8 cellular contexts compared by ENCODE assay signal in genomic region chr12:56042430-56043203, GRCh38. TPM values are rescaled to one million over a fixed set of nuclear protein-coding genes. Genes with fewer than 3 reads are reported as not detected.
DNase-seq lines count a peak whose midpoint lies in the region; ATAC-seq, FAIRE-seq and TF ChIP-seq lines count a peak whose summit lies in the region.

No MANE protein-coding gene starts in this region.

- H3K4me3 ChIP-seq in Caco-2 (ENCODE audit: low read depth, low read length) (peak overlapping the region; percentile 79), PC-9 (peak overlapping the region; percentile 73), endothelial cell of umbilical vein (replicated peaks in 1 of 3; ENCODE audit: insufficient read depth in 1 of 3, low read depth in 1 of 3, low read length in 3 of 3) (peak overlapping the region; percentile 84 to 100 (median 87))

- H4K20me1 ChIP-seq in PC-9 (ENCODE audit: insufficient read depth) (peaks cover 13% of the 10 kb centered on the region; the same call in 1 of the 2 replicates), endothelial cell of umbilical vein (replicated peaks; ENCODE audit: control insufficient read depth, extremely low read depth, insufficient read depth, low read length) (peaks cover 3% of the 10 kb centered on the region)

- TF ChIP-seq CTCF in Caco-2 (IDR thresholded peaks at IDR 0.05; ENCODE audit: insufficient read depth in 1 of 2, low read depth in 1 of 2, low read length in 1 of 2, severe bottlenecking in 1 of 2, unreplicated experiment in 1 of 2) (no peak), PC-9 (conservative IDR thresholded peaks at IDR 0.05) (no peak), endothelial cell of umbilical vein (IDR thresholded peaks at IDR 0.05; ENCODE audit: extremely low read depth in 1 of 2, insufficient read depth in 1 of 2, low read depth in 1 of 2, low read length in 2 of 2) (no peak), osteocyte (IDR thresholded peaks at IDR 0.05) (no peak)

- H3K27me3 Mint-ChIP-seq in Caco-2 (ENCODE audit: insufficient read depth, unreplicated experiment), result no peaks in the 10 kb centered on the region
- no peaks in the 10 kb centered on the region for H3K27me3 Mint-ChIP-seq in osteocyte (ENCODE audit: unreplicated experiment)

- H3K36me3 Mint-ChIP-seq in Caco-2 (ENCODE audit: insufficient read depth, unreplicated experiment) (peaks cover 56% of the 10 kb centered on the region), osteocyte (ENCODE audit: unreplicated experiment) (peaks cover 14% of the 10 kb centered on the region)

- no peaks in the 10 kb centered on the region for H3K27me3 ChIP-seq in Caco-2 (replicated peaks; ENCODE audit: control insufficient read depth, insufficient read depth, low read length)
- H3K27me3 ChIP-seq in PC-9 (ENCODE audit: insufficient read depth, low read depth), result no peaks in the 10 kb centered on the region
- H3K27me3 ChIP-seq in endothelial cell of umbilical vein (ENCODE audit: control insufficient read depth in 2 of 2, insufficient read depth in 2 of 2, low read length in 2 of 2), result no peaks in the 10 kb centered on the region

- TF ChIP-seq POLR2A in endothelial cell of umbilical vein (IDR thresholded peaks at IDR 0.05; ENCODE audit: low read depth, low read length), result no peak

- ATAC-seq in HG02642 (IDR thresholded peaks at IDR 0.05; ENCODE audit: poor library complexity, unreplicated experiment), result no peak
- ATAC-seq in GM19397 (IDR thresholded peaks at IDR 0.05; ENCODE audit: unreplicated experiment), result no peak

- BruUV-seq in Caco-2 (replicated peaks; lab: Mats Ljungman, UMichigan), result TSS peak; percentile 85
- TSS peak; percentile 73 for BruUV-seq in PC-9 (replicated peaks; lab: Mats Ljungman, UMichigan)
- TSS peak; percentile 73 for BruUV-seq in endothelial cell of umbilical vein (replicated peaks; lab: Mats Ljungman, UMichigan)

- H3K27ac ChIP-seq in PC-9, result peak overlapping the region; percentile 68
- H3K27ac ChIP-seq in endothelial cell of umbilical vein (ENCODE audit: insufficient read depth, low read depth, low read length), result peak overlapping the region; percentile 95

- peak overlapping the region; percentile 100 for H3K4me2 ChIP-seq in PC-9
- H3K4me2 ChIP-seq in endothelial cell of umbilical vein (ENCODE audit: insufficient read depth, low read length), result peak overlapping the region; percentile 95

- dilution Hi-C loops in endothelial cell of umbilical vein (cut with MboI; ENCODE audit: extremely low pct_ligation_motif_present, low sequenced_read_pairs), result no loop called here

- H3K4me3 Mint-ChIP-seq in Caco-2 (ENCODE audit: unreplicated experiment) (peak overlapping the region; percentile 94), osteocyte (ENCODE audit: unreplicated experiment) (peak overlapping the region; percentile 97)

- H3K4me1 Mint-ChIP-seq in Caco-2 (ENCODE audit: low read depth, unreplicated experiment) (peaks cover 17% of the 10 kb centered on the region), osteocyte (ENCODE audit: unreplicated experiment) (peaks cover 26% of the 10 kb centered on the region)

- FAIRE-seq in endothelial cell of umbilical vein (lab: Jason Lieb, UNC), result no peak

- H3K27ac Mint-ChIP-seq in Caco-2 (ENCODE audit: unreplicated experiment) (peak overlapping the region; percentile 97), osteocyte (ENCODE audit: unreplicated experiment) (peak overlapping the region; percentile 98)

- intact Hi-C loops in Caco-2 (cut with micrococcal nuclease; ENCODE audit: unreplicated experiment) (loop anchor here (1.0 to 5.0 kb wide), 2 partner anchors 62 to 220 kb away; partner anchors contain the start of gene PA2G4), PC-9 (cut with micrococcal nuclease; ENCODE audit: unreplicated experiment) (loop anchor here (5.0 to 10.0 kb wide), 4 partner anchors 88 to 225 kb away; partner anchors contain the start of genes NABP2, ORMDL2, RNF41 and SARNP), endothelial cell of umbilical vein (cut with micrococcal nuclease) (loop anchor here (1.0 to 5.0 kb wide), 3 partner anchors 37 to 147 kb away; partner anchors contain the start of genes DGKA and SMARCC2)

- peak overlapping the region; percentile 97 for H3K9ac ChIP-seq in endothelial cell of umbilical vein (replicated peaks; ENCODE audit: extremely low read depth, insufficient read depth, low read length)

- H2AFZ ChIP-seq in PC-9 (peak overlapping the region; percentile 97), endothelial cell of umbilical vein (ENCODE audit: low read depth, low read length) (no peak overlapping the region)

- H3F3A ChIP-seq in PC-9 (ENCODE audit: insufficient read depth, low read depth), result peaks cover 61% of the 10 kb centered on the region

- H3K36me3 ChIP-seq in Caco-2 (ENCODE audit: control insufficient read depth, insufficient read depth, low read length), result peaks cover 2% of the 10 kb centered on the region; the same call in 1 of the 2 replicates
- peaks cover 25% of the 10 kb centered on the region for H3K36me3 ChIP-seq in PC-9 (ENCODE audit: low read depth)
- H3K36me3 ChIP-seq in endothelial cell of umbilical vein (ENCODE audit: control insufficient read depth in 2 of 2, extremely low read depth in 1 of 2, insufficient read depth in 2 of 2, low read length in 2 of 2), result peaks cover 8 to 14% of the 10 kb centered on the region in 2 experiments

- CTCF ChIA-PET in Caco-2 (lab: Charles Lee), result no interaction called here
- CTCF ChIA-PET in PC-9 (lab: Charles Lee), result no interaction called here
- CTCF ChIA-PET in endothelial cell of umbilical vein (lab: Charles Lee), result no interaction called here

- no peaks in the 10 kb centered on the region for H3K9me1 ChIP-seq in endothelial cell of umbilical vein (replicated peaks; ENCODE audit: control insufficient read depth, extremely low read depth, insufficient read depth, low read length)

- POLR2A ChIA-PET in Caco-2 (lab: Charles Lee) (no interaction called here), PC-9 (lab: Charles Lee; ENCODE audit: unreplicated experiment) (no interaction called here), endothelial cell of umbilical vein (lab: Charles Lee) (no interaction called here)

- H3K79me2 ChIP-seq in PC-9 (ENCODE audit: low read depth) (peaks cover 26% of the 10 kb centered on the region), endothelial cell of umbilical vein (ENCODE audit: control insufficient read depth, insufficient read depth, low read length) (peaks cover 20% of the 10 kb centered on the region)

- H3K9me3 Mint-ChIP-seq in Caco-2 (ENCODE audit: unreplicated experiment), result no peaks in the 10 kb centered on the region
- H3K9me3 Mint-ChIP-seq in osteocyte (ENCODE audit: unreplicated experiment), result no peaks in the 10 kb centered on the region

- no peak for DNase-seq in Caco-2
- DNase-seq in PC-9, result no peak
- no peak for DNase-seq in endothelial cell of umbilical vein (ENCODE audit: low read depth, low spot score)
- DNase-seq in osteocyte (ENCODE audit: extremely low spot score, unreplicated experiment), result no peak
- DNase-seq in NCI-H187 (lab: John Stamatoyannopoulos, UW), result no peak
- DNase-seq in mucosa of gallbladder (ENCODE audit: low spot score), result no peak

- no peaks in the 10 kb centered on the region for H3K9me2 ChIP-seq in PC-9 (ENCODE audit: insufficient read depth)

- H3K9me3 ChIP-seq in Caco-2 (no peaks in the 10 kb centered on the region), PC-9 (ENCODE audit: insufficient read depth, low read depth) (no peaks in the 10 kb centered on the region), endothelial cell of umbilical vein (replicated peaks; ENCODE audit: control insufficient read depth, insufficient read depth, low read length) (no peaks in the 10 kb centered on the region)

- H3K4me1 ChIP-seq in Caco-2 (peaks cover 10% of the 10 kb centered on the region), PC-9 (replicated peaks; ENCODE audit: insufficient read depth) (peaks cover 24% of the 10 kb centered on the region), endothelial cell of umbilical vein (ENCODE audit: control insufficient read depth, extremely low read depth, insufficient read depth, low read length) (peaks cover 17% of the 10 kb centered on the region)

RNA-seq across cellular contexts. Expression of gene RPS26, which starts 0.9 kb away (rescaled TPM):
- total RNA-seq in Caco-2 (2022) (50.2 and 60.4 TPM in 2 replicates), PC-9 (2021) (25.2 and 43.3 TPM in 2 replicates), endothelial cell of umbilical vein (57.3 and 66.7 TPM in 2 replicates), osteocyte (25.0 and 25.3 TPM in 2 replicates), mucosa of gallbladder (34.0 TPM)
- 1,837 and 1,847 TPM in 2 replicates for polyA plus RNA-seq in endothelial cell of umbilical vein
- polyA plus RNA-seq in endothelial cell of umbilical vein (2011; cell fraction: cytosol; rRNA removed), result 1,751 and 2,627 TPM in 2 replicates
- 390 and 594 TPM in 2 replicates for polyA plus RNA-seq in endothelial cell of umbilical vein (2011; cell fraction: nucleus; rRNA removed)
- polyA plus RNA-seq in endothelial cell of umbilical vein (2012), result 778 and 788 TPM in 2 replicates
- polyA minus RNA-seq in endothelial cell of umbilical vein, result 297 and 333 TPM in 2 replicates
- 228 TPM for polyA minus RNA-seq in endothelial cell of umbilical vein (2011; cell fraction: cytosol; rRNA and poly(A)+ RNA removed)
- polyA minus RNA-seq in endothelial cell of umbilical vein (2011; cell fraction: nucleus; rRNA and poly(A)+ RNA removed), result 44.1 and 51.9 TPM in 2 replicates

RNA-seq across cellular contexts. Expression of gene IKZF4, which starts 21.8 kb away (rescaled TPM):
- total RNA-seq in Caco-2 (2022) (15.6 and 15.7 TPM in 2 replicates), PC-9 (2021) (7.4 and 9.6 TPM in 2 replicates), endothelial cell of umbilical vein (3.5 and 5.4 TPM in 2 replicates), osteocyte (8.2 and 10.6 TPM in 2 replicates), mucosa of gallbladder (8.2 TPM)
- polyA plus RNA-seq in endothelial cell of umbilical vein, result 2.5 and 3.4 TPM in 2 replicates
- polyA plus RNA-seq in endothelial cell of umbilical vein (2011; cell fraction: cytosol; rRNA removed), result 2.0 and 2.5 TPM in 2 replicates
- 10.6 and 11.2 TPM in 2 replicates for polyA plus RNA-seq in endothelial cell of umbilical vein (2011; cell fraction: nucleus; rRNA removed)
- polyA plus RNA-seq in endothelial cell of umbilical vein (2012), result 1.6 and 2.0 TPM in 2 replicates
- polyA minus RNA-seq in endothelial cell of umbilical vein, result 4.7 and 5.5 TPM in 2 replicates
- polyA minus RNA-seq in endothelial cell of umbilical vein (2011; cell fraction: cytosol; rRNA and poly(A)+ RNA removed), result 1.9 TPM
- polyA minus RNA-seq in endothelial cell of umbilical vein (2011; cell fraction: nucleus; rRNA and poly(A)+ RNA removed), result 3.0 and 4.9 TPM in 2 replicates

RNA-seq across cellular contexts. Expression of gene ERBB3, which starts 37.3 kb away (rescaled TPM):
- 101 and 109 TPM in 2 replicates for total RNA-seq in Caco-2 (2022)
- total RNA-seq in PC-9 (2021), result 127 and 145 TPM in 2 replicates
- 0.11 TPM in 1 of 2 replicates, not detected in the other for total RNA-seq in endothelial cell of umbilical vein
- 0.08 and 1.5 TPM in 2 replicates for polyA plus RNA-seq in endothelial cell of umbilical vein
- polyA plus RNA-seq in endothelial cell of umbilical vein (2011; cell fraction: cytosol; rRNA removed), result 0.12 and 0.23 TPM in 2 replicates
- 0.34 TPM in 1 of 2 replicates, not detected in the other for polyA plus RNA-seq in endothelial cell of umbilical vein (2011; cell fraction: nucleus; rRNA removed)
- polyA plus RNA-seq in endothelial cell of umbilical vein (2012), result 0.29 TPM in 1 of 2 replicates, not detected in the other
- polyA minus RNA-seq in endothelial cell of umbilical vein, result 0.30 and 0.32 TPM in 2 replicates
- 10.3 TPM for polyA minus RNA-seq in endothelial cell of umbilical vein (2011; cell fraction: cytosol; rRNA and poly(A)+ RNA removed)
- polyA minus RNA-seq in endothelial cell of umbilical vein (2011; cell fraction: nucleus; rRNA and poly(A)+ RNA removed), result not detected in 2 replicates
- total RNA-seq in osteocyte, result 0.97 and 1.2 TPM in 2 replicates
- total RNA-seq in mucosa of gallbladder, result 228 TPM

RNA-seq across cellular contexts. Expression of gene SUOX, which starts 45.5 kb away (rescaled TPM):
- total RNA-seq in Caco-2 (2022) (37.9 and 40.8 TPM in 2 replicates), PC-9 (2021) (20.4 and 22.7 TPM in 2 replicates), endothelial cell of umbilical vein (24.3 and 24.8 TPM in 2 replicates), osteocyte (16.2 and 19.4 TPM in 2 replicates), mucosa of gallbladder (49.0 TPM)
- 29.1 and 31.4 TPM in 2 replicates for polyA plus RNA-seq in endothelial cell of umbilical vein
- 24.8 and 25.4 TPM in 2 replicates for polyA plus RNA-seq in endothelial cell of umbilical vein (2011; cell fraction: cytosol; rRNA removed)
- 32.8 and 36.1 TPM in 2 replicates for polyA plus RNA-seq in endothelial cell of umbilical vein (2011; cell fraction: nucleus; rRNA removed)
- polyA plus RNA-seq in endothelial cell of umbilical vein (2012), result 21.5 and 28.4 TPM in 2 replicates
- 42.7 and 55.7 TPM in 2 replicates for polyA minus RNA-seq in endothelial cell of umbilical vein
- 13.8 TPM for polyA minus RNA-seq in endothelial cell of umbilical vein (2011; cell fraction: cytosol; rRNA and poly(A)+ RNA removed)
- 15.4 and 19.8 TPM in 2 replicates for polyA minus RNA-seq in endothelial cell of umbilical vein (2011; cell fraction: nucleus; rRNA and poly(A)+ RNA removed)

Comparison
In these comparisons a context has a peak if more than half of its experiments do, and no peak if none do; other contexts are left out.
1. RNA of gene ERBB3, which starts 37.3 kb away (total RNA-seq): 228 TPM in mucosa of gallbladder (single experiment), 127 to 145 TPM in PC-9 and 101 to 109 TPM in Caco-2; 0.97 to 1.2 TPM in osteocyte and 0.11 TPM in endothelial cell of umbilical vein; every median in the first group is over 10 times any median in the second.
2. Peak in every context shown above with its lines, with median percentiles within 50 percentile points of each other: H3K4me3 ChIP-seq.